In genomic region chr1:183289104-183289503, GRCh38 we compare ENCODE assay signal across 18 cellular contexts.
DNase-seq lines count a peak whose midpoint lies in the region; ATAC-seq and TF ChIP-seq lines count a peak whose summit lies in the region.
"Had no signal": no experiment of that assay in that cellular context is flagged by ENCODE, and none has a peak within 500 bp of the region (broad histone marks: within the 10 kb centered on the region; RNA-seq: fewer than 3 reads in every experiment).

No MANE protein-coding gene starts in this region.

- H2BK12ac ChIP-seq in neuronal stem cell (ENCODE audit: low read length): peak overlapping the region; percentile 49

- no peak overlapping the region for H3K14ac ChIP-seq in neuronal stem cell (ENCODE audit: low read length)

- H3K4me3 ChIP-seq in coronary artery (no peak overlapping the region), heart right ventricle (no peak overlapping the region), neuronal stem cell (ENCODE audit: low read length in 2 of 2) (no peak overlapping the region), aorta (ENCODE audit: low read length in 2 of 2) (no peak overlapping the region), esophagus muscularis mucosa (no peak overlapping the region)
- H3K4me3 ChIP-seq: BLaER1 treated with 17β-estradiol and CSF1 and Interleukin-3, amounts not matched to agents 10 nM and 100 nM; K562; SJCRH30 had no signal

- 43 to 64% methylated on average over 8 of the region's 8 CpGs for WGBS in heart right ventricle, 2 donors
- no CpG with 5 or more reads among the region's 8 CpGs for WGBS in neuronal stem cell (ENCODE audit: extremely low coverage in 2 of 2, insufficient read length in 2 of 2, insufficient replicate concordance in 1 of 2), 2 donors
- whole genome bisulfite sequencing in aorta, 2 donors: 4 to 18% methylated on average over 8 of the region's 8 CpGs
- 95% methylated on average over 6 of the region's 8 CpGs for WGBS in esophagus muscularis mucosa

- H2AFZ ChIP-seq in neuronal stem cell (ENCODE audit: low read length): no peak overlapping the region

- H3K4me1 Mint-ChIP-seq in activated T-helper 17 cell treated with anti-CD3 and anti-CD28 coated beads, Interleukin-2, amount 50 U/mL, for 72 hours: no peaks in the 10 kb centered on the region

- no peak overlapping the region for H3K4me3 Mint-ChIP-seq in activated T-helper 17 cell treated with anti-CD3 and anti-CD28 coated beads, Interleukin-2, amount 50 U/mL, for 72 hours
- H3K4me3 Mint-ChIP-seq: CD8-positive, alpha-beta T cell had no signal

- intact Hi-C loops in heart right ventricle (cut with DNase I): loop anchor here in 5 of 10 donors (10.0 kb wide), 3 partner anchors 176 to 336 kb away; partner anchors contain the start of gene SMG7 (in 1 of the 5)
- intact Hi-C loops in aorta (cut with DNase I): no loop called here
- intact Hi-C loops in esophagus muscularis mucosa (cut with DNase I): no loop called here

- no peak overlapping the region for H3K4me2 ChIP-seq in neuronal stem cell (ENCODE audit: insufficient read depth, low read length, poor library complexity, severe bottlenecking)
- H3K4me2 ChIP-seq: BLaER1 treated with 17β-estradiol and CSF1 and Interleukin-3, amounts not matched to agents 10 nM and 100 nM had no signal

- no peak overlapping the region for H2BK5ac ChIP-seq in neuronal stem cell (ENCODE audit: low read length)

- H3K27ac ChIP-seq in coronary artery (peak overlapping the region; percentile 7 to 89), heart right ventricle (peak overlapping the region in 9 of 10 donors; percentile 68 to 91 (median 85)), neuronal stem cell (replicated peaks; ENCODE audit: low read length) (no peak overlapping the region), aorta (ENCODE audit: low read depth in 1 of 2, low read length in 2 of 2) (peak overlapping the region in 1 of 2 donors; percentile 76), esophagus muscularis mucosa (replicated peaks in 1 of 4) (no peak overlapping the region)
- H3K27ac ChIP-seq: BLaER1 treated with 17β-estradiol and CSF1 and Interleukin-3, amounts not matched to agents 10 nM and 100 nM; RWPE1; SJCRH30 had no signal

- TF ChIP-seq POLR2A in esophagus muscularis mucosa (IDR thresholded peaks at IDR 0.05; ENCODE audit: low read depth): no peak

- H3K18ac ChIP-seq in neuronal stem cell (ENCODE audit: low read length): peak overlapping the region; percentile 79

- no peak overlapping the region for H3K9ac ChIP-seq in neuronal stem cell (ENCODE audit: low read depth, low read length, poor library complexity)
- H3K9ac ChIP-seq: BLaER1 treated with 17β-estradiol and CSF1 and Interleukin-3, amounts not matched to agents 10 nM and 100 nM had no signal

- ATAC-seq in heart right ventricle: peak; percentile 13 to 64 (median 40)
- ATAC-seq in aorta (ENCODE audit: low FRiP score): peak; percentile 1
- ATAC-seq in activated T-helper 17 cell treated with anti-CD3 and anti-CD28 coated beads, Interleukin-2, amount 50 U/mL, for 72 hours (replicated peaks): no peak
- ATAC-seq: CD8-positive, alpha-beta T cell; K562; PC-3 had no signal

- no peaks in the 10 kb centered on the region for H3K79me1 ChIP-seq in neuronal stem cell (ENCODE audit: low read depth, low read length)

- peak overlapping the region; percentile 68 for H2AK5ac ChIP-seq in neuronal stem cell (ENCODE audit: low read depth, low read length)

- H3K27me3 Mint-ChIP-seq in activated T-helper 17 cell treated with anti-CD3 and anti-CD28 coated beads, Interleukin-2, amount 50 U/mL, for 72 hours: peaks cover 8% of the 10 kb centered on the region

- H3K36me3 Mint-ChIP-seq in activated T-helper 17 cell treated with anti-CD3 and anti-CD28 coated beads, Interleukin-2, amount 50 U/mL, for 72 hours (ENCODE audit: low read depth): no peaks in the 10 kb centered on the region
- H3K36me3 Mint-ChIP-seq: CD8-positive, alpha-beta T cell had no signal

- H2BK120ac ChIP-seq in neuronal stem cell (ENCODE audit: low read depth, low read length): no peak overlapping the region

- no peak overlapping the region for H4K91ac ChIP-seq in neuronal stem cell (ENCODE audit: low read depth, low read length, poor library complexity)

- no peak overlapping the region for H4K8ac ChIP-seq in neuronal stem cell (ENCODE audit: low read depth, low read length)

- no peaks in the 10 kb centered on the region for H3K9me3 Mint-ChIP-seq in activated T-helper 17 cell treated with anti-CD3 and anti-CD28 coated beads, Interleukin-2, amount 50 U/mL, for 72 hours
- H3K9me3 Mint-ChIP-seq: CD8-positive, alpha-beta T cell had no signal

- no peak for DNase-seq in coronary artery (ENCODE audit: low spot score)
- peak; percentile 53 to 69 for DNase-seq in heart right ventricle
- DNase-seq in neuronal stem cell (ENCODE audit: low spot score): no peak
- no peak for DNase-seq in aorta
- DNase-seq in esophagus muscularis mucosa (ENCODE audit: extremely low spot score): no peak
- no peak for DNase-seq in glomerular visceral epithelial cell (ENCODE audit: extremely low spot score)
- DNase-seq: CD8-positive, alpha-beta T cell; DMS79; NCI-H1105; NCI-H2081 treated with DMSO at 0.1 percent for 48 hours; NCI-H510A; NCI-H748 treated with DMSO at 0.1 percent for 48 hours; PC-3; SJCRH30 had no signal

- H3K4ac ChIP-seq in neuronal stem cell (ENCODE audit: low read length): no peak overlapping the region

- no peak overlapping the region for H3K23ac ChIP-seq in neuronal stem cell (ENCODE audit: low read depth, low read length, poor library complexity)

- H3K4me1 ChIP-seq in heart right ventricle (peaks cover 3 to 66% (median 39%) of the 10 kb centered on the region in 9 donors), neuronal stem cell (ENCODE audit: control insufficient read depth in 2 of 2, insufficient read depth in 1 of 2, low read depth in 1 of 2, low read length in 2 of 2) (peaks cover 3 to 8% of the 10 kb centered on the region in 2 donors), aorta (ENCODE audit: control insufficient read depth in 1 of 2, insufficient read depth in 2 of 2, low read length in 2 of 2) (peaks cover 0 to 4% of the 10 kb centered on the region in 2 donors), esophagus muscularis mucosa (peaks cover 33 to 42% (median 36%) of the 10 kb centered on the region in 4 donors)
- H3K4me1 ChIP-seq: SJCRH30 had no signal

- no peak for TF ChIP-seq EP300 in esophagus muscularis mucosa (IDR thresholded peaks at IDR 0.05)

- no peaks in the 10 kb centered on the region for H3K36me3 ChIP-seq in heart right ventricle
- no peaks in the 10 kb centered on the region for H3K36me3 ChIP-seq in neuronal stem cell (replicated peaks in 1 of 2; ENCODE audit: control insufficient read depth in 2 of 2, insufficient read depth in 2 of 2, low read length in 2 of 2)
- no peaks in the 10 kb centered on the region for H3K36me3 ChIP-seq in aorta (ENCODE audit: control insufficient read depth in 1 of 2, insufficient read depth in 2 of 2, low read length in 1 of 2)
- no peaks in the 10 kb centered on the region for H3K36me3 ChIP-seq in esophagus muscularis mucosa
- H3K36me3 ChIP-seq: BLaER1 treated with 17β-estradiol and CSF1 and Interleukin-3, amounts not matched to agents 10 nM and 100 nM; SJCRH30 had no signal

- peaks cover 0 to 4% (median 0%) of the 10 kb centered on the region in 11 donors for H3K9me3 ChIP-seq in heart right ventricle
- no peaks in the 10 kb centered on the region for H3K9me3 ChIP-seq in neuronal stem cell (replicated peaks in 1 of 2; ENCODE audit: control insufficient read depth in 2 of 2, insufficient read depth in 1 of 2, low read depth in 1 of 2, low read length in 2 of 2)
- H3K9me3 ChIP-seq in aorta (ENCODE audit: control insufficient read depth, low read length): no peaks in the 10 kb centered on the region
- no peaks in the 10 kb centered on the region for H3K9me3 ChIP-seq in esophagus muscularis mucosa
- H3K9me3 ChIP-seq: BLaER1 treated with 17β-estradiol and CSF1 and Interleukin-3, amounts not matched to agents 10 nM and 100 nM; SJCRH30 had no signal

- TF ChIP-seq CTCF in coronary artery (IDR thresholded peaks at IDR 0.05) (no peak), heart right ventricle (IDR thresholded peaks at IDR 0.05) (no peak), esophagus muscularis mucosa (IDR thresholded peaks at IDR 0.05) (no peak)

- no peaks in the 10 kb centered on the region for H3K27me3 ChIP-seq in heart right ventricle
- H3K27me3 ChIP-seq in neuronal stem cell (ENCODE audit: control insufficient read depth in 3 of 3, insufficient read depth in 3 of 3, low read depth in 1 of 3, low read length in 3 of 3): no peaks in the 10 kb centered on the region
- H3K27me3 ChIP-seq in aorta (ENCODE audit: control insufficient read depth in 1 of 2, insufficient read depth in 2 of 2, low read length in 1 of 2): no peaks in the 10 kb centered on the region
- no peaks in the 10 kb centered on the region for H3K27me3 ChIP-seq in esophagus muscularis mucosa
- H3K27me3 ChIP-seq: BLaER1 treated with 17β-estradiol and CSF1 and Interleukin-3, amounts not matched to agents 10 nM and 100 nM; SJCRH30 had no signal

- peak overlapping the region; percentile 23 for H2BK15ac ChIP-seq in neuronal stem cell (ENCODE audit: low read length)

- no peak overlapping the region for H3K27ac Mint-ChIP-seq in activated T-helper 17 cell treated with anti-CD3 and anti-CD28 coated beads, Interleukin-2, amount 50 U/mL, for 72 hours
- H3K27ac Mint-ChIP-seq: CD8-positive, alpha-beta T cell had no signal

Comparison
In these comparisons a context has a peak if more than half of its experiments do, and no peak if none do; other contexts are left out.
1. DNase-seq: peak in heart right ventricle (2 of 2); none in coronary artery (single experiment), neuronal stem cell (single experiment), aorta (0 of 2), esophagus muscularis mucosa (single experiment) and glomerular visceral epithelial cell (single experiment).
2. H3K27ac ChIP-seq: peak in coronary artery (2 of 2) and heart right ventricle (9 of 10); none in neuronal stem cell (single experiment) and esophagus muscularis mucosa (0 of 4).